ENCODE assay signal across 8 cellular contexts in genomic region chr9:91423785-91424402, GRCh38. TPM values are rescaled to one million over a fixed set of nuclear protein-coding genes. Genes with fewer than 3 reads are reported as not detected.
DNase-seq lines count a peak whose midpoint lies in the region; ATAC-seq and TF ChIP-seq lines count a peak whose summit lies in the region.

TSS of gene NFIL3 (minus strand) at chr9:91423832. CDS start at chr9:91410734, 13,098 bp downstream.

- peaks cover 63% of the 10 kb centered on the region for H3K4me1 Mint-ChIP-seq in HFFc6 (ENCODE audit: low read depth)

- intact Hi-C loops in left ventricle myocardium superior (cut with micrococcal nuclease): loop anchor here (5.0 kb wide), 1 partner anchor 62 kb away; the partner anchor contains the start of gene AUH
- intact Hi-C loops in prostate gland (cut with DNase I): loop anchor here (2.0 to 5.0 kb wide), 5 partner anchors 63 to 507 kb away; partner anchors contain the start of gene AUH

- TF ChIP-seq CTCF in HFFc6 (IDR thresholded peaks at IDR 0.05) (no peak), NB4 (IDR thresholded peaks at IDR 0.05; ENCODE audit: low read depth, low read length) (no peak), prostate gland (IDR thresholded peaks at IDR 0.05) (no peak)

- peaks cover 3% of the 10 kb centered on the region; the same call in 1 of the 2 replicates for H3K27me3 Mint-ChIP-seq in HFFc6 (ENCODE audit: insufficient read depth)

- WGBS in prostate gland: under 1% methylated on average over 65 of the region's 92 CpGs
- WGBS in urinary bladder: under 1% methylated on average over 92 of the region's 92 CpGs

- H3K27ac ChIP-seq in prostate gland: peak within 1 kb of the TSS; percentile 97 to 99
- H3K27ac ChIP-seq in urinary bladder (ENCODE audit: low read depth): peak within 1 kb of the TSS; percentile 99

- H3K36me3 ChIP-seq in prostate gland (no peaks in the 10 kb centered on the region), urinary bladder (ENCODE audit: insufficient read depth) (no peaks in the 10 kb centered on the region)

- no peaks in the 10 kb centered on the region for H3K36me3 Mint-ChIP-seq in HFFc6 (ENCODE audit: low read depth)

- H3K27me3 ChIP-seq in prostate gland (replicated peaks; ENCODE audit: insufficient read depth): no peaks in the 10 kb centered on the region

- peak within 1 kb of the TSS; percentile 95 for H3K27ac Mint-ChIP-seq in HFFc6

- no peaks in the 10 kb centered on the region for H3K4me1 ChIP-seq in prostate gland (replicated peaks)
- H3K4me1 ChIP-seq in urinary bladder (ENCODE audit: insufficient read depth): no peaks in the 10 kb centered on the region

- peak; percentile 72 for DNase-seq in HFFc6
- DNase-seq in NB4 (ENCODE audit: low read depth): peak; percentile 83
- peak; percentile 41 to 91 (median 52) for DNase-seq in T-helper 2 cell
- peak in 54 of 56 donors; percentile 18 to 86 (median 68) for DNase-seq in amygdala (lab: John Stamatoyannopoulos, UW)
- DNase-seq in left ventricle myocardium superior: peak; percentile 92
- DNase-seq in prostate gland (ENCODE audit: low spot score): peak; percentile 82

- H3K4me3 ChIP-seq in GM08714 (ENCODE audit: low read length) (peak within 1 kb of the TSS; percentile 83), NB4 (ENCODE audit: low read depth, low read length) (peak within 1 kb of the TSS; percentile 88), prostate gland (peak within 1 kb of the TSS; percentile 79 to 81), urinary bladder (ENCODE audit: low read depth, low read length) (peak within 1 kb of the TSS; percentile 94)

- H3K9me3 ChIP-seq in prostate gland: no peaks in the 10 kb centered on the region

- H3K4me3 Mint-ChIP-seq in HFFc6: peak within 1 kb of the TSS; percentile 96

- no peaks in the 10 kb centered on the region for H3K9me3 Mint-ChIP-seq in HFFc6

- TF ChIP-seq POLR2A in NB4 (IDR thresholded peaks at IDR 0.05; ENCODE audit: extremely low read depth, insufficient read length) (peak; percentile 69), prostate gland (IDR thresholded peaks at IDR 0.05) (peak; percentile 89)

- ATAC-seq in left ventricle myocardium superior: peak; percentile 87

RNA-seq across cellular contexts. Expression of gene NFIL3, which starts in this region (rescaled TPM):
- 10 to 100 TPM; 11.8 to 18.5 (median 17.4) TPM for total RNA-seq in HFFc6 (2021; fragmentation: NEBNext Ultra II Directional; extraction: Animal tissue kit (Norgen Biotek cat#: 25700))
- total RNA-seq in left ventricle myocardium superior: 19.6 TPM
- 10 to 100 TPM; 28.7 to 33.5 TPM for total RNA-seq in prostate gland
- 14.9 TPM for total RNA-seq in urinary bladder
- 50.1 TPM for polyA plus RNA-seq in urinary bladder

Comparison
In these comparisons a context has a peak if more than half of its experiments do, and no peak if none do; other contexts are left out.
1. Peak in every context shown above with its lines: DNase-seq, ATAC-seq, H3K4me3 ChIP-seq and H3K27ac ChIP-seq.